Comparison of ENCODE assay signal across 36 cellular contexts in genomic region chr19:44704982-44705381, GRCh38. TPM values are rescaled to one million over a fixed set of nuclear protein-coding genes. Genes with fewer than 3 reads are reported as not detected.
"Had no signal": no experiment of that assay in that cellular context is flagged by ENCODE, and none has a peak within 500 bp of the region (broad histone marks: within the 10 kb centered on the region; RNA-seq: fewer than 3 reads in every experiment).

No MANE protein-coding gene starts in this region.

- H3K4me3 ChIP-seq: adrenal gland, body of pancreas, breast epithelium had no signal

- H3K4me1 ChIP-seq: body of pancreas, breast epithelium had no signal

- ATAC-seq: activated CD8-positive, alpha-beta T cell treated with anti-CD3 and anti-CD28 coated beads for 36 hours; activated naive CD4-positive, alpha-beta T cell treated with anti-CD3 and anti-CD28 coated beads, Interleukin-2, amount 50 U/mL, for 72 hours; activated T-cell treated with anti-CD3 and anti-CD28 coated beads, Interleukin-2, amount 50 U/mL, for 4 hours; activated T-cell treated with anti-CD3 and anti-CD28 coated beads, Interleukin-2, amount 50 U/mL, for 72 hours; activated T-helper 17 cell treated with anti-CD3 and anti-CD28 coated beads, Interleukin-2, amount 50 U/mL, for 72 hours; body of pancreas had no signal

- H3K27ac ChIP-seq: adrenal gland, body of pancreas, brain microvascular endothelial cell, breast epithelium, VCaP had no signal

- H3K36me3 ChIP-seq: adrenal gland, brain microvascular endothelial cell, breast epithelium had no signal

- H3K9me3 ChIP-seq: adrenal gland, body of pancreas, breast epithelium had no signal

- H3K27me3 ChIP-seq: adrenal gland, body of pancreas, brain microvascular endothelial cell, breast epithelium had no signal

- DNase-seq: activated B cell treated with CpG ODN at 0.5 μM for 24 hours; activated CD4-positive, alpha-beta memory T cell treated with anti-CD3 and anti-CD28 coated beads for 36 hours; activated CD4-positive, alpha-beta T cell treated with anti-CD3 and anti-CD28 coated beads for 4 hours; activated CD4-positive, alpha-beta T cell treated with anti-CD3 and anti-CD28 coated beads, Interleukin-2, amount 10 ng/mL, durations not matched to agents 24 days and 14 days; activated CD4-positive, alpha-beta T cell treated with anti-CD3 and anti-CD28 coated beads, Interleukin-2, amount 50 U/mL, for 1 hour; activated CD4-positive, alpha-beta T cell treated with anti-CD3 and anti-CD28 coated beads, Interleukin-2, amount 50 U/mL, for 4 hours; activated CD4-positive, CD25-positive, alpha-beta regulatory T cell treated with anti-CD3 and anti-CD28 coated beads, Interleukin-2, amount 50 U/mL, for 72 hours; activated CD8-positive, alpha-beta memory T cell treated with anti-CD3 and anti-CD28 coated beads, Interleukin-2, amount 50 U/mL, for 4 hours; activated CD8-positive, alpha-beta T cell treated with anti-CD3 and anti-CD28 coated beads for 36 hours; activated effector memory CD4-positive, alpha-beta T cell treated with anti-CD3 and anti-CD28 coated beads, Interleukin-2, amount 50 U/mL, for 16 hours; activated gamma-delta T cell treated with Interleukin-2 at 50 U/mL for 16 hours; activated naive CD4-positive, alpha-beta T cell; activated naive CD4-positive, alpha-beta T cell treated with anti-CD3 and anti-CD28 coated beads for 36 hours; activated naive CD4-positive, alpha-beta T cell treated with anti-CD3 and anti-CD28 coated beads, Interleukin-2, amount 50 U/mL, for 16 hours; activated naive CD8-positive, alpha-beta T cell treated with anti-CD3 and anti-CD28 coated beads for 36 hours; activated T-cell treated with anti-CD3 and anti-CD28 coated beads for 4 hours; activated T-cell treated with anti-CD3 and anti-CD28 coated beads, Interleukin-2, amount 50 U/mL, for 1 hour; activated T-cell treated with anti-CD3 and anti-CD28 coated beads, Interleukin-2, amount 50 U/mL, for 4 hours; activated T-cell treated with anti-CD3 and anti-CD28 coated beads, Interleukin-2, amount 50 U/mL, for 72 hours; adrenal gland; amniotic stem cell; aorta; body of pancreas; brain microvascular endothelial cell; central memory CD4-positive, alpha-beta T cell; T-helper 1 cell; T-helper 2 cell; T-helper 9 cell had no signal

RNA-seq across cellular contexts. Expression of gene CEACAM16, which starts 6.0 kb away (rescaled TPM):
- total RNA-seq: activated B cell treated with CpG ODN at 0.5 μM for 24 hours; activated CD4-positive, alpha-beta memory T cell treated with anti-CD3 and anti-CD28 coated beads for 36 hours; activated CD4-positive, alpha-beta T cell treated with anti-CD3 and anti-CD28 coated beads, Interleukin-2, amount 10 ng/mL, durations not matched to agents 24 days and 14 days; activated CD8-positive, alpha-beta memory T cell treated with anti-CD3 and anti-CD28 coated beads for 36 hours; activated CD8-positive, alpha-beta T cell treated with anti-CD3 and anti-CD28 coated beads for 36 hours; activated naive CD4-positive, alpha-beta T cell treated with anti-CD3 and anti-CD28 coated beads for 36 hours; activated naive CD4-positive, alpha-beta T cell treated with anti-CD3 and anti-CD28 coated beads, Interleukin-2, amount 50 U/mL, for 72 hours; activated naive CD8-positive, alpha-beta T cell treated with anti-CD3 and anti-CD28 coated beads for 36 hours; activated T-cell treated with anti-CD3 and anti-CD28 coated beads, Interleukin-2, amount 50 U/mL, for 4 hours; activated T-cell treated with anti-CD3 and anti-CD28 coated beads, Interleukin-2, amount 50 U/mL, for 72 hours; activated T-helper 1 cell treated with anti-CD3 and anti-CD28 coated beads, Interleukin-12 subunit alpha, Interleukin-12 subunit beta, Interleukin-2, Interleukin-4 antibody, amounts not matched to agents 30 ng/mL and 10 ng/mL and 1 ng/mL, durations not matched to agents 14 hours and 24 hours and 36 hours; activated T-helper 17 cell treated with anti-CD3 and anti-CD28 coated beads, Interleukin-2, amount 50 U/mL, for 72 hours; breast epithelium; cardiac septum; cerebellum had no signal

RNA-seq across cellular contexts. Expression of gene CEACAM19, which starts 33.7 kb away (rescaled TPM):
- total RNA-seq: activated B cell treated with CpG ODN at 0.5 μM for 24 hours had no signal
